In genomic region chr17:59828478-59828760, GRCh38 we compare ENCODE assay signal across 8 cellular contexts.
DNase-seq lines count a peak whose midpoint lies in the region; ATAC-seq and TF ChIP-seq lines count a peak whose summit lies in the region.

No MANE protein-coding gene starts in this region.

- no peak for DNase-seq in brain microvascular endothelial cell
- no peak for DNase-seq in naive thymus-derived CD8-positive, alpha-beta T cell
- DNase-seq in SJCRH30: no peak
- no peak for DNase-seq in medulla oblongata (ENCODE audit: extremely low spot score)

- in situ Hi-C loops in brain microvascular endothelial cell (cut with HindIII; ENCODE audit: low pct_ligation_motif_present, low sequenced_read_pairs): no loop called here

- no peaks in the 10 kb centered on the region for H3K9me3 ChIP-seq in SJCRH30 (replicated peaks)

- peak overlapping the region; percentile 41 for H3K4me3 ChIP-seq in ACC112 (ENCODE audit: low read depth, low read length)
- no peak overlapping the region for H3K4me3 ChIP-seq in KMS-11 (IDR thresholded peaks at IDR 0.05; ENCODE audit: insufficient read depth, low read depth, low read length)
- no peak overlapping the region for H3K4me3 ChIP-seq in brain microvascular endothelial cell (ENCODE audit: low read depth, low read length)
- H3K4me3 ChIP-seq in SJCRH30: no peak overlapping the region

- H3K27me3 ChIP-seq in ACC112 (ENCODE audit: insufficient read depth, low read length) (no peaks in the 10 kb centered on the region), KMS-11 (ENCODE audit: insufficient read depth, low read depth) (no peaks in the 10 kb centered on the region), brain microvascular endothelial cell (replicated peaks) (no peaks in the 10 kb centered on the region), SJCRH30 (no peaks in the 10 kb centered on the region)

- peaks cover 8 to 63% (median 34%) of the 10 kb centered on the region in 4 donors for H3K4me1 Mint-ChIP-seq in naive thymus-derived CD8-positive, alpha-beta T cell

- H3K27ac ChIP-seq in ACC112 (ENCODE audit: low read depth, low read length): peak overlapping the region; percentile 98
- peak overlapping the region; percentile 81 for H3K27ac ChIP-seq in KMS-11
- H3K27ac ChIP-seq in brain microvascular endothelial cell: peak overlapping the region; percentile 99
- no peak overlapping the region for H3K27ac ChIP-seq in SJCRH30

- H3K27me3 Mint-ChIP-seq in naive thymus-derived CD8-positive, alpha-beta T cell: no peaks in the 10 kb centered on the region

- H3K79me2 ChIP-seq in ACC112 (ENCODE audit: control insufficient read depth, insufficient read depth, low read length, unreplicated experiment): peaks cover 23% of the 10 kb centered on the region
- no peaks in the 10 kb centered on the region for H3K79me2 ChIP-seq in KMS-11 (ENCODE audit: insufficient read depth, low read depth)

- POLR2A ChIA-PET in naive thymus-derived CD8-positive, alpha-beta T cell (lab: Charles Lee): interaction anchor here (0.9 kb wide), 1 partner anchor 9 kb away, joined by 6 read pairs; no protein-coding TSS in a partner anchor

- peak overlapping the region in 9 of 10 donors; percentile 19 to 92 (median 81) for H3K27ac Mint-ChIP-seq in naive thymus-derived CD8-positive, alpha-beta T cell

- H3K4me1 ChIP-seq in ACC112 (ENCODE audit: control insufficient read depth, insufficient read depth, low read length, unreplicated experiment): peaks cover 67% of the 10 kb centered on the region
- H3K4me1 ChIP-seq in KMS-11 (ENCODE audit: low read depth, poor library complexity, severe bottlenecking): peaks cover 89% of the 10 kb centered on the region
- H3K4me1 ChIP-seq in SJCRH30: peaks cover 13% of the 10 kb centered on the region

- no peak for ATAC-seq in naive thymus-derived CD8-positive, alpha-beta T cell
- ATAC-seq in GM18517 (IDR thresholded peaks at IDR 0.05; ENCODE audit: unreplicated experiment) (no peak), HG03460 (IDR thresholded peaks at IDR 0.05; ENCODE audit: unreplicated experiment) (no peak)

- peak overlapping the region in 1 of 10 donors; percentile 56 for H3K4me3 Mint-ChIP-seq in naive thymus-derived CD8-positive, alpha-beta T cell

- no peaks in the 10 kb centered on the region for H3K36me3 ChIP-seq in ACC112 (ENCODE audit: insufficient read depth, low read length)
- H3K36me3 ChIP-seq in KMS-11 (ENCODE audit: insufficient read depth): no peaks in the 10 kb centered on the region
- no peaks in the 10 kb centered on the region for H3K36me3 ChIP-seq in brain microvascular endothelial cell (replicated peaks)
- H3K36me3 ChIP-seq in SJCRH30: no peaks in the 10 kb centered on the region

- no peaks in the 10 kb centered on the region for H3K9me3 Mint-ChIP-seq in naive thymus-derived CD8-positive, alpha-beta T cell

- H3K4me2 ChIP-seq in KMS-11: peak overlapping the region; percentile 82

- H2AFZ ChIP-seq in ACC112 (ENCODE audit: low read length, unreplicated experiment) (no peak overlapping the region), KMS-11 (ENCODE audit: low read depth) (no peak overlapping the region)

- no peak for TF ChIP-seq CTCF in KMS-11 (conservative IDR thresholded peaks at IDR 0.05; ENCODE audit: low read depth, low read length)
- no peak for TF ChIP-seq CTCF in brain microvascular endothelial cell (IDR thresholded peaks at IDR 0.05; ENCODE audit: low read depth, low read length, missing control alignments)

- H3K9ac ChIP-seq in KMS-11: peak overlapping the region; percentile 47

- peaks cover 0 to 23% (median 2%) of the 10 kb centered on the region in 3 donors for H3K36me3 Mint-ChIP-seq in naive thymus-derived CD8-positive, alpha-beta T cell

- no peaks in the 10 kb centered on the region for H4K20me1 ChIP-seq in KMS-11 (ENCODE audit: insufficient read depth)
